Comparison of ENCODE assay signal across 32 cellular contexts in the genomic region with DNA sequence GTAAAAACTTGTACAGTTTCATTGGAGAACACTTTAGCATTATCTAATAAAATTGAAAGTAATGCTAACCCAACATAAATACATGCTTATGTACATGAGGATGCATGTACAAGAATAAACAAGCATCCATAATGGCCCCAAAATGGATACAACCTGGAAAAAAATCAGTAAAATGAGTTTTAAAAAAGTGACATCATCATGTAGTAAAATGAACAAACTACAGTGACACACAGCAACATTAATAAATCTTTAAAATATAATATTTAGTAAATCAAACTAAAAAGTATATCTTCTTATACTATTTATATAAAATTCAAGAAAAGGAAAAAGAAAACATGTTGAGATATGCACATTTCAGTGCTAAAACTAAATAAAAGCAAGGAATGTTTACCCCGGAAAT.
"Had no signal": no experiment of that assay in that cellular context is flagged by ENCODE, and none has a peak within 500 bp of the region (broad histone marks: within the 10 kb centered on the region; RNA-seq: fewer than 3 reads in every experiment).

No MANE protein-coding gene starts in this region.

- H3K4me3 ChIP-seq: adrenal gland, body of pancreas, breast epithelium had no signal

- H3K27me3 ChIP-seq: adrenal gland, body of pancreas, brain microvascular endothelial cell, breast epithelium had no signal

- FAIRE-seq: astrocyte had no signal

- DNase-seq: activated B cell treated with CpG ODN at 0.5 μM for 24 hours; activated CD4-positive, alpha-beta memory T cell treated with anti-CD3 and anti-CD28 coated beads for 36 hours; activated CD4-positive, alpha-beta T cell treated with anti-CD3 and anti-CD28 coated beads for 4 hours; activated CD4-positive, alpha-beta T cell treated with anti-CD3 and anti-CD28 coated beads, Interleukin-2, amount 10 ng/mL, durations not matched to agents 24 days and 14 days; activated CD4-positive, alpha-beta T cell treated with anti-CD3 and anti-CD28 coated beads, Interleukin-2, amount 50 U/mL, for 1 hour; activated CD4-positive, alpha-beta T cell treated with anti-CD3 and anti-CD28 coated beads, Interleukin-2, amount 50 U/mL, for 4 hours; activated CD4-positive, CD25-positive, alpha-beta regulatory T cell treated with anti-CD3 and anti-CD28 coated beads, Interleukin-2, amount 50 U/mL, for 72 hours; activated CD8-positive, alpha-beta memory T cell treated with anti-CD3 and anti-CD28 coated beads, Interleukin-2, amount 50 U/mL, for 4 hours; activated CD8-positive, alpha-beta T cell treated with anti-CD3 and anti-CD28 coated beads for 36 hours; activated effector memory CD4-positive, alpha-beta T cell treated with anti-CD3 and anti-CD28 coated beads, Interleukin-2, amount 50 U/mL, for 16 hours; activated gamma-delta T cell treated with Interleukin-2 at 50 U/mL for 16 hours; activated naive CD4-positive, alpha-beta T cell; activated naive CD4-positive, alpha-beta T cell treated with anti-CD3 and anti-CD28 coated beads for 36 hours; activated naive CD4-positive, alpha-beta T cell treated with anti-CD3 and anti-CD28 coated beads, Interleukin-2, amount 50 U/mL, for 16 hours; activated naive CD8-positive, alpha-beta T cell treated with anti-CD3 and anti-CD28 coated beads for 36 hours; activated T-cell treated with anti-CD3 and anti-CD28 coated beads for 4 hours; activated T-cell treated with anti-CD3 and anti-CD28 coated beads, Interleukin-2, amount 50 U/mL, for 1 hour; activated T-cell treated with anti-CD3 and anti-CD28 coated beads, Interleukin-2, amount 50 U/mL, for 4 hours; activated T-cell treated with anti-CD3 and anti-CD28 coated beads, Interleukin-2, amount 50 U/mL, for 72 hours; adrenal gland; amniotic stem cell; aorta; body of pancreas; brain microvascular endothelial cell; central memory CD4-positive, alpha-beta T cell; T-helper 2 cell; T-helper 9 cell had no signal

- ATAC-seq: activated CD8-positive, alpha-beta T cell treated with anti-CD3 and anti-CD28 coated beads for 36 hours; activated naive CD4-positive, alpha-beta T cell treated with anti-CD3 and anti-CD28 coated beads, Interleukin-2, amount 50 U/mL, for 72 hours; activated T-cell treated with anti-CD3 and anti-CD28 coated beads, Interleukin-2, amount 50 U/mL, for 4 hours; activated T-cell treated with anti-CD3 and anti-CD28 coated beads, Interleukin-2, amount 50 U/mL, for 72 hours; activated T-helper 17 cell treated with anti-CD3 and anti-CD28 coated beads, Interleukin-2, amount 50 U/mL, for 72 hours; body of pancreas had no signal

- H3K36me3 ChIP-seq: adrenal gland, brain microvascular endothelial cell, breast epithelium had no signal

- H3K4me1 ChIP-seq: body of pancreas, breast epithelium had no signal

- H3K9me3 ChIP-seq: adrenal gland had no signal

- H3K27ac ChIP-seq: adrenal gland, body of pancreas, brain microvascular endothelial cell, breast epithelium, VCaP had no signal
